In genomic region chr16:57013268-57013667, GRCh38 we compare ENCODE assay signal across 12 cellular contexts. TPM values are rescaled to one million over a fixed set of nuclear protein-coding genes. Genes with fewer than 3 reads are reported as not detected.
DNase-seq lines count a peak whose midpoint lies in the region; ATAC-seq and TF ChIP-seq lines count a peak whose summit lies in the region.
"Had no signal": no experiment of that assay in that cellular context is flagged by ENCODE, and none has a peak within 500 bp of the region (broad histone marks: within the 10 kb centered on the region; RNA-seq: fewer than 3 reads in every experiment).

No MANE protein-coding gene starts in this region.

- H3K36me3 ChIP-seq in suprapubic skin: peaks cover 8% of the 10 kb centered on the region
- peaks cover 0 to 15% (median 13%) of the 10 kb centered on the region in 4 donors for H3K36me3 ChIP-seq in esophagus muscularis mucosa

- no peaks in the 10 kb centered on the region for H3K4me1 ChIP-seq in suprapubic skin
- no peaks in the 10 kb centered on the region for H3K4me1 ChIP-seq in esophagus muscularis mucosa

- H3K4me1 Mint-ChIP-seq in activated T-helper 17 cell treated with anti-CD3 and anti-CD28 coated beads, Interleukin-2, amount 50 U/mL, for 72 hours: peaks cover 58% of the 10 kb centered on the region
- H3K4me1 Mint-ChIP-seq: nephron had no signal

- WGBS in suprapubic skin: 66% methylated on average over 2 of the region's 2 CpGs
- WGBS in esophagus muscularis mucosa: 78% methylated on average over 2 of the region's 2 CpGs

- H3K27ac Mint-ChIP-seq in activated T-helper 17 cell treated with anti-CD3 and anti-CD28 coated beads, Interleukin-2, amount 50 U/mL, for 72 hours: peak overlapping the region; percentile 88
- H3K27ac Mint-ChIP-seq: nephron had no signal

- H3K27me3 Mint-ChIP-seq in activated T-helper 17 cell treated with anti-CD3 and anti-CD28 coated beads, Interleukin-2, amount 50 U/mL, for 72 hours: no peaks in the 10 kb centered on the region

- DNase-seq in AG09309 (ENCODE audit: low read depth) (peak; percentile 58), HCEC 1CT (peak; percentile 48), islet precursor cell (peak; percentile 12), suprapubic skin (ENCODE audit: low spot score in 2 of 2) (no peak), esophagus muscularis mucosa (ENCODE audit: extremely low spot score) (no peak), NCI-H2081 (lab: John Stamatoyannopoulos, UW) (no peak)
- DNase-seq: DMS 273 treated with DMSO at 0.1 percent for 48 hours; NCI-H526 treated with DMSO at 0.1 percent for 48 hours; stimulated activated CD4-positive, alpha-beta T cell treated with anti-CD3 and anti-CD28 coated beads, Interleukin-1b, Interleukin-23, amount 100 ng/mL, for 48 hours had no signal

- H3K27me3 ChIP-seq in suprapubic skin (no peaks in the 10 kb centered on the region), esophagus muscularis mucosa (no peaks in the 10 kb centered on the region)

- no peak for TF ChIP-seq CTCF in AG09309 (IDR thresholded peaks at IDR 0.05; ENCODE audit: control insufficient read depth, insufficient read depth, low read depth, low read length, missing control alignments)
- no peak for TF ChIP-seq CTCF in suprapubic skin (IDR thresholded peaks at IDR 0.05)
- no peak for TF ChIP-seq CTCF in esophagus muscularis mucosa (IDR thresholded peaks at IDR 0.05)

- H3K4me3 ChIP-seq in AG09309 (ENCODE audit: control insufficient read depth, low read depth, low read length): no peak overlapping the region
- no peak overlapping the region for H3K4me3 ChIP-seq in suprapubic skin
- no peak overlapping the region for H3K4me3 ChIP-seq in esophagus muscularis mucosa

- TF ChIP-seq POLR2A in suprapubic skin (IDR thresholded peaks at IDR 0.05): no peak
- TF ChIP-seq POLR2A in esophagus muscularis mucosa (IDR thresholded peaks at IDR 0.05; ENCODE audit: low read depth): no peak

- no peaks in the 10 kb centered on the region for H3K9me3 ChIP-seq in suprapubic skin
- no peaks in the 10 kb centered on the region for H3K9me3 ChIP-seq in esophagus muscularis mucosa

- H3K4me3 Mint-ChIP-seq in activated T-helper 17 cell treated with anti-CD3 and anti-CD28 coated beads, Interleukin-2, amount 50 U/mL, for 72 hours: peak overlapping the region; percentile 79
- H3K4me3 Mint-ChIP-seq: nephron had no signal

- TF ChIP-seq EP300 in suprapubic skin (IDR thresholded peaks at IDR 0.05) (no peak), esophagus muscularis mucosa (IDR thresholded peaks at IDR 0.05) (no peak)

- peaks cover 81% of the 10 kb centered on the region for H3K36me3 Mint-ChIP-seq in activated T-helper 17 cell treated with anti-CD3 and anti-CD28 coated beads, Interleukin-2, amount 50 U/mL, for 72 hours (ENCODE audit: low read depth)

- no peaks in the 10 kb centered on the region for H3K9me3 Mint-ChIP-seq in activated T-helper 17 cell treated with anti-CD3 and anti-CD28 coated beads, Interleukin-2, amount 50 U/mL, for 72 hours

- H3K27ac ChIP-seq in suprapubic skin: no peak overlapping the region
- H3K27ac ChIP-seq in esophagus muscularis mucosa (replicated peaks in 1 of 4): peak overlapping the region in 1 of 4 donors; percentile 34

- intact Hi-C loops in esophagus muscularis mucosa (cut with DNase I): no loop called here

- ATAC-seq in activated T-helper 17 cell treated with anti-CD3 and anti-CD28 coated beads, Interleukin-2, amount 50 U/mL, for 72 hours (replicated peaks): peak; percentile 32
- ATAC-seq in GM18511 (IDR thresholded peaks at IDR 0.05; ENCODE audit: unreplicated experiment): no peak

RNA-seq across cellular contexts. Expression of gene NLRC5, which starts 23.9 kb away (rescaled TPM):
- 100 to 1,000 TPM; 182 to 219 TPM for total RNA-seq in activated T-helper 17 cell treated with anti-CD3 and anti-CD28 coated beads, Interleukin-2, amount 50 U/mL, for 72 hours
- total RNA-seq in suprapubic skin (100 to 1,000 TPM in 1 of 4 donors, 10 to 100 TPM in 3; 36.9 to 133 (median 54.4) TPM), esophagus muscularis mucosa (10 to 100 TPM; 14.4 to 22.5 (median 16.6) TPM)

RNA-seq across cellular contexts. Expression of gene CETP, which starts 51.5 kb away (rescaled TPM):
- total RNA-seq in activated T-helper 17 cell treated with anti-CD3 and anti-CD28 coated beads, Interleukin-2, amount 50 U/mL, for 72 hours: not detected
- 1 to 10 TPM in 1 of 4 donors, under 1 TPM in 1, not detected in 2; 0.72 to 1.7 TPM for total RNA-seq in suprapubic skin
- 1 to 10 TPM in 1 of 4 donors, under 1 TPM in 2, not detected in 1; 0.19 to 1.2 (median 0.52) TPM for total RNA-seq in esophagus muscularis mucosa

Comparison
In these comparisons a context has a peak if more than half of its experiments do, and no peak if none do; other contexts are left out.
1. DNase-seq: peak in AG09309 (single experiment), HCEC 1CT (single experiment) and islet precursor cell (single experiment); none in suprapubic skin (0 of 2), esophagus muscularis mucosa (single experiment) and NCI-H2081 (0 of 2).